8 cellular contexts compared by ENCODE assay signal in genomic region chr6:7086488-7086887, GRCh38. TPM values are rescaled to one million over a fixed set of nuclear protein-coding genes. Genes with fewer than 3 reads are reported as not detected.
DNase-seq lines count a peak whose midpoint lies in the region; ATAC-seq and TF ChIP-seq lines count a peak whose summit lies in the region.

No MANE protein-coding gene starts in this region.

- H3K27ac ChIP-seq in breast epithelium (peak overlapping the region; percentile 5 to 49), sigmoid colon (peak overlapping the region in 3 of 4 donors; percentile 25 to 42 (median 35))

- H3K27ac Mint-ChIP-seq in MCF 10A (ENCODE audit: low read depth, unreplicated experiment): no peak overlapping the region

- H3K4me3 Mint-ChIP-seq in MCF 10A (ENCODE audit: unreplicated experiment): no peak overlapping the region

- H3K9me3 ChIP-seq in breast epithelium: no peaks in the 10 kb centered on the region
- H3K9me3 ChIP-seq in sigmoid colon: no peaks in the 10 kb centered on the region

- TF ChIP-seq POLR2A in breast epithelium (IDR thresholded peaks at IDR 0.05) (no peak), sigmoid colon (IDR thresholded peaks at IDR 0.05) (no peak)

- CTCF ChIA-PET in MCF 10A (lab: Yijun Ruan, JAX): interaction anchor here (0.6 to 1.2 kb wide), 3 partner anchors 66 to 387 kb away, joined by 3 to 4 read pairs (median 4); no protein-coding TSS in a partner anchor

- no peaks in the 10 kb centered on the region for H3K27me3 Mint-ChIP-seq in MCF 10A (ENCODE audit: insufficient read depth, unreplicated experiment)

- no peaks in the 10 kb centered on the region for H3K4me1 Mint-ChIP-seq in MCF 10A (ENCODE audit: insufficient read depth, unreplicated experiment)

- no peak for TF ChIP-seq EP300 in sigmoid colon (IDR thresholded peaks at IDR 0.05)

- ATAC-seq in HG03139 (IDR thresholded peaks at IDR 0.05; ENCODE audit: unreplicated experiment): peak; percentile 41

- no peaks in the 10 kb centered on the region for H3K9me3 Mint-ChIP-seq in MCF 10A (ENCODE audit: unreplicated experiment)

- no peaks in the 10 kb centered on the region for H3K36me3 Mint-ChIP-seq in MCF 10A (ENCODE audit: insufficient read depth, unreplicated experiment)

- H3K27me3 ChIP-seq in breast epithelium (no peaks in the 10 kb centered on the region), sigmoid colon (no peaks in the 10 kb centered on the region)

- no peak for TF ChIP-seq CTCF in breast epithelium (IDR thresholded peaks at IDR 0.05)
- TF ChIP-seq CTCF in MCF 10A (IDR thresholded peaks at IDR 0.05; ENCODE audit: unreplicated experiment): no peak
- TF ChIP-seq CTCF in sigmoid colon (IDR thresholded peaks at IDR 0.05): no peak

- 19 to 69% methylated on average over 9 of the region's 9 CpGs for WGBS in sigmoid colon, 2 donors

- H3K4me3 ChIP-seq in breast epithelium: peak overlapping the region; percentile 23 to 56 (median 35)
- peak overlapping the region; percentile 2 to 39 (median 26) for H3K4me3 ChIP-seq in sigmoid colon

- POLR2A ChIA-PET in MCF 10A (lab: Yijun Ruan, JAX): interaction anchor here (0.7 to 1.4 kb wide), 2 partner anchors 22 to 28 kb away, joined by 3 to 5 read pairs; partner anchors contain the start of gene RREB1

- no TSS peak for BruUV-seq in MCF 10A (replicated peaks; lab: Mats Ljungman, UMichigan)

- no peaks in the 10 kb centered on the region for H3K4me1 ChIP-seq in breast epithelium
- H3K4me1 ChIP-seq in sigmoid colon: peaks cover 0 to 15% (median 10%) of the 10 kb centered on the region in 4 donors

- H3K36me3 ChIP-seq in breast epithelium (no peaks in the 10 kb centered on the region), sigmoid colon (no peaks in the 10 kb centered on the region)

- intact Hi-C loops in breast epithelium (cut with DNase I; ENCODE audit: low total_unique reads): no loop called here
- intact Hi-C loops in MCF 10A (cut with micrococcal nuclease): no loop called here
- intact Hi-C loops in sigmoid colon (cut with DNase I): no loop called here

- DNase-seq in breast epithelium (ENCODE audit: low spot score in 2 of 2) (no peak), MCF 10A (ENCODE audit: unreplicated experiment) (no peak), fibroblast of gingiva (ENCODE audit: low read depth) (peak; percentile 27), sigmoid colon (no peak), NCI-H2227 (lab: John Stamatoyannopoulos, UW; ENCODE audit: unreplicated experiment) (no peak), NCI-H187 treated with DMSO at 0.1 percent for 48 hours (lab: John Stamatoyannopoulos, UW) (no peak)
- peak; percentile 9 for DNase-seq in activated CD4-positive, alpha-beta T cell treated with anti-CD3 and anti-CD28 coated beads for 1 hour

RNA-seq across cellular contexts. Expression of gene RREB1, which starts 21.3 kb away (rescaled TPM):
- total RNA-seq in breast epithelium: 10 to 100 TPM; 36.0 to 39.8 (median 39.7) TPM
- total RNA-seq in MCF 10A (2022): 51.8 and 53.5 TPM in 2 replicates
- total RNA-seq in sigmoid colon: 10 to 100 TPM; 18.9 to 31.9 (median 23.2) TPM
- 10 to 100 TPM in 1 of 3 donors, 1 to 10 TPM in 2; 6.0 to 21.5 (median 9.9) TPM for polyA plus RNA-seq in sigmoid colon

Comparison
In these comparisons a context has a peak if more than half of its experiments do, and no peak if none do; other contexts are left out.
1. DNase-seq: peak in activated CD4-positive, alpha-beta T cell treated with anti-CD3 and anti-CD28 coated beads for 1 hour (single experiment) and fibroblast of gingiva (single experiment); none in breast epithelium (0 of 2), MCF 10A (single experiment), sigmoid colon (single experiment), NCI-H2227 (single experiment) and NCI-H187 treated with DMSO at 0.1 percent for 48 hours (single experiment).